ENCODE assay signal across 24 cellular contexts in genomic region chr3:87320748-87321634, GRCh38. TPM values are rescaled to one million over a fixed set of nuclear protein-coding genes. Genes with fewer than 3 reads are reported as not detected.
DNase-seq lines count a peak whose midpoint lies in the region; ATAC-seq, FAIRE-seq and TF ChIP-seq lines count a peak whose summit lies in the region.
"Had no signal": no experiment of that assay in that cellular context is flagged by ENCODE, and none has a peak within 500 bp of the region (broad histone marks: within the 10 kb centered on the region; RNA-seq: fewer than 3 reads in every experiment).

No MANE protein-coding gene starts in this region.

- DNase-seq in A549 (ENCODE audit: low read depth in 1 of 2, low spot score in 1 of 2) (no peak), H54 (ENCODE audit: insufficient read length, low spot score) (no peak), SJCRH30 (peak; percentile 63 to 80), myocyte (ENCODE audit: low read depth) (peak; percentile 43), amniotic stem cell (lab: John Stamatoyannopoulos, UW) (no peak), NCI-H2227 treated with DMSO at 0.1 percent for 48 hours (lab: John Stamatoyannopoulos, UW) (no peak), activated T-cell treated with anti-CD3 and anti-CD28 coated beads for 4 hours (no peak)
- no peak for DNase-seq in central memory CD4-positive, alpha-beta T cell
- DNase-seq: activated CD4-positive, alpha-beta memory T cell treated with anti-CD3 and anti-CD28 coated beads for 36 hours; activated gamma-delta T cell treated with Interleukin-2 at 50 U/mL for 16 hours; caudate nucleus; CD4-positive, alpha-beta memory T cell; HCEC 1CT; mesendoderm; natural killer cell; NCI-H1436; PC-9; posterior cingulate gyrus; T-helper 2 cell; testis; WERI-Rb-1 had no signal

- 79% methylated on average over 7 of the region's 7 CpGs for WGBS in A549 (ENCODE audit: missing lambda C conversion rate)

- peak overlapping the region; percentile 27; the same call in 2 of the 3 replicates for H3K4me2 ChIP-seq in A549
- H3K4me2 ChIP-seq: PC-9 had no signal

- no peak for TF ChIP-seq CTCF in A549 (IDR thresholded peaks at IDR 0.05)

- no peaks in the 10 kb centered on the region for H3K36me3 ChIP-seq in SJCRH30
- H3K36me3 ChIP-seq: esophagus muscularis mucosa, SJSA1, WERI-Rb-1 had no signal

- peak in 1 of 2 experiments; percentile 60; a peak in 2 of 6 replicates for ATAC-seq in A549
- ATAC-seq: natural killer cell; stimulated activated memory B cell treated with anti-CD40 and anti-IgM and Interleukin-4, amounts not matched to agents 10 μg/mL and 1 μg/mL and 100 μg/mL, for 72 hours had no signal

- FAIRE-seq in A549 (lab: Jason Lieb, UNC) (no peak), H54 (lab: Jason Lieb, UNC) (peak; percentile 67)

- H3K27ac ChIP-seq in A549 (peak overlapping the region; percentile 53 to 77; a peak in 5 of 6 replicates), SJCRH30 (peak overlapping the region; percentile 65)
- H3K27ac ChIP-seq: esophagus muscularis mucosa, PC-9, SJSA1, testis, WERI-Rb-1 had no signal

- no peak overlapping the region for H3K4me3 ChIP-seq in A549
- peak overlapping the region; percentile 13 for H3K4me3 ChIP-seq in SJCRH30
- H3K4me3 ChIP-seq: esophagus muscularis mucosa, PC-9, SJSA1, testis had no signal

- CTCF ChIA-PET in A549 (lab: Yijun Ruan, JAX): interaction anchor here (1.4 kb wide), 1 partner anchor 10 kb away, joined by 3 read pairs; no protein-coding TSS in a partner anchor

- TF ChIP-seq RAD21 in A549 (conservative IDR thresholded peaks at IDR 0.05 in 1 of 2, IDR thresholded peaks at IDR 0.05 in 1 of 2): no peak

- TF ChIP-seq EP300 in A549 (IDR thresholded peaks at IDR 0.05): no peak

- H3K9me3 ChIP-seq in A549: no peaks in the 10 kb centered on the region; the same call in 2 of the 3 replicates
- H3K9me3 ChIP-seq in SJCRH30 (replicated peaks): no peaks in the 10 kb centered on the region
- H3K9me3 ChIP-seq: esophagus muscularis mucosa, SJSA1, testis had no signal

- POLR2A ChIA-PET in A549 (lab: Yijun Ruan, JAX): no interaction called here

- TF ChIP-seq POLR2A in A549 (IDR thresholded peaks at IDR 0.05; ENCODE audit: low read length): no peak
- TF ChIP-seq POLR2A in H54 (IDR thresholded peaks at IDR 0.05; ENCODE audit: low read depth, low read length): no peak

- H3K27me3 ChIP-seq in SJCRH30: no peaks in the 10 kb centered on the region
- H3K27me3 ChIP-seq: SJSA1, testis had no signal

- peaks cover 47% of the 10 kb centered on the region for H3K4me1 ChIP-seq in A549
- peaks cover 12% of the 10 kb centered on the region for H3K4me1 ChIP-seq in SJCRH30
- H3K4me1 ChIP-seq: esophagus muscularis mucosa, SJSA1, testis had no signal

TF ChIP-seq in A549, 52 proteins besides CTCF, POLR2A, EP300 and RAD21:
- no peak for TF ChIP-seq SMC3 (IDR thresholded peaks at IDR 0.05)
- TF ChIP-seq FOXS1 (CRISPR knock-in tag; IDR thresholded peaks at IDR 0.05): no peak
- TF ChIP-seq KDM1A (IDR thresholded peaks at IDR 0.05; ENCODE audit: low read depth): no peak
- TF ChIP-seq ZSCAN20 (CRISPR knock-in tag; IDR thresholded peaks at IDR 0.05): no peak
- no peak for TF ChIP-seq TP53 (CRISPR knock-in tag; IDR thresholded peaks at IDR 0.05)
- no peak for TF ChIP-seq RCOR1 (IDR thresholded peaks at IDR 0.05; ENCODE audit: low read depth, low read length)
- no peak for TF ChIP-seq POLR2AphosphoS2 (conservative IDR thresholded peaks at IDR 0.05; ENCODE audit: low read length)
- no peak for TF ChIP-seq FOSB (CRISPR knock-in tag; IDR thresholded peaks at IDR 0.05)
- no peak for TF ChIP-seq KDM5A (IDR thresholded peaks at IDR 0.05)
- TF ChIP-seq CBX8 (IDR thresholded peaks at IDR 0.05): no peak

RNA-seq across cellular contexts. Expression of gene POU1F1, which starts 44.6 kb away (rescaled TPM):
- polyA plus RNA-seq in A549 (2011; rRNA removed) (0.17 and 0.59 TPM in 2 replicates), A549 (2017; fragmentation: RNase III; extraction: RNeasy Plus Mini Kit Qiagen cat#74134 plus additional on column Dnase treatment) (not detected in 3 replicates)
- not detected in 2 replicates for polyA plus RNA-seq in A549 (2012; cell fraction: cytosol; rRNA removed)
- polyA plus RNA-seq in A549 (2012; cell fraction: nucleus; rRNA removed): not detected in 2 replicates
- not detected in 2 replicates for polyA minus RNA-seq in A549 (2011; rRNA and poly(A)+ RNA removed)
- total RNA-seq in SJCRH30 (2014; rRNA removed; shearing (Covaris generic)): not detected in 2 replicates
- not detected in 2 replicates for total RNA-seq in myocyte
- polyA plus RNA-seq in myocyte (2012): not detected
- total RNA-seq: activated CD4-positive, alpha-beta memory T cell treated with anti-CD3 and anti-CD28 coated beads for 36 hours; CD4-positive, alpha-beta memory T cell; esophagus muscularis mucosa; natural killer cell; PC-9; SJSA1; testis had no signal
- polyA plus RNA-seq: CD4-positive, alpha-beta memory T cell had no signal

Comparison
In these comparisons a context has a peak if more than half of its experiments do, and no peak if none do; other contexts are left out.
1. DNase-seq: peak in SJCRH30 (2 of 2) and myocyte (single experiment); none in A549 (0 of 2), H54 (single experiment), central memory CD4-positive, alpha-beta T cell (single experiment), amniotic stem cell (single experiment), NCI-H2227 treated with DMSO at 0.1 percent for 48 hours (single experiment) and activated T-cell treated with anti-CD3 and anti-CD28 coated beads for 4 hours (single experiment).